8 cellular contexts compared by ENCODE assay signal in genomic region chr10:98414932-98415709, GRCh38. TPM values are rescaled to one million over a fixed set of nuclear protein-coding genes. Genes with fewer than 3 reads are reported as not detected.
DNase-seq lines count a peak whose midpoint lies in the region; ATAC-seq, FAIRE-seq and TF ChIP-seq lines count a peak whose summit lies in the region.

TSS of gene PYROXD2 (minus strand) at chr10:98415182. CDS start at chr10:98415135, 47 bp downstream.

- no peaks in the 10 kb centered on the region for H3K9me3 ChIP-seq in kidney (ENCODE audit: control insufficient read depth in 1 of 2, low read length in 2 of 2)
- no peaks in the 10 kb centered on the region for H3K9me3 ChIP-seq in smooth muscle cell (replicated peaks; ENCODE audit: low read depth)
- H3K9me3 ChIP-seq in OCI-LY7 (ENCODE audit: low read length) = no peaks in the 10 kb centered on the region

- WGBS in smooth muscle cell (ENCODE audit: low lambda C conversion rate) = 36% methylated on average over 24 of the region's 24 CpGs

- H3K4me2 ChIP-seq in smooth muscle cell (peak within 1 kb of the TSS; percentile 89), OCI-LY7 (ENCODE audit: low read length) (no peak within 1 kb of the TSS)

- H3K4me3 ChIP-seq in AG09309 (ENCODE audit: control insufficient read depth, low read depth, low read length) = peak within 1 kb of the TSS; percentile 71
- H3K4me3 ChIP-seq in kidney (ENCODE audit: low read length in 2 of 2) = peak within 1 kb of the TSS; percentile 63 to 68
- H3K4me3 ChIP-seq in smooth muscle cell = peak within 1 kb of the TSS; percentile 61
- no peak within 1 kb of the TSS for H3K4me3 ChIP-seq in OCI-LY7 (ENCODE audit: low read depth, low read length, poor library complexity, severe bottlenecking)

- no peaks in the 10 kb centered on the region for H3F3A ChIP-seq in smooth muscle cell (ENCODE audit: low read depth)

- H3K4me3 Mint-ChIP-seq in dendritic cell treated with granulocyte-macrophage colony-stimulating factor and Interleukin-4, amounts not matched to agents 40 ng/mL and 50 ng/mL, for 4 days = peak within 1 kb of the TSS; percentile 92

- H3K27me3 ChIP-seq in smooth muscle cell (ENCODE audit: low read depth) = no peaks in the 10 kb centered on the region

- H3K9ac ChIP-seq in kidney (ENCODE audit: low read length in 2 of 2) = peak within 1 kb of the TSS; percentile 8 to 59
- H3K9ac ChIP-seq in smooth muscle cell (ENCODE audit: low read depth) = peak within 1 kb of the TSS; percentile 26

- peak; percentile 36 for ATAC-seq in GM21360 (IDR thresholded peaks at IDR 0.05; ENCODE audit: unreplicated experiment)

- H3K27me3 Mint-ChIP-seq in dendritic cell treated with granulocyte-macrophage colony-stimulating factor and Interleukin-4, amounts not matched to agents 40 ng/mL and 50 ng/mL, for 4 days = no peaks in the 10 kb centered on the region

- H3K36me3 Mint-ChIP-seq in dendritic cell treated with granulocyte-macrophage colony-stimulating factor and Interleukin-4, amounts not matched to agents 40 ng/mL and 50 ng/mL, for 4 days (ENCODE audit: low read depth) = peaks cover 66% of the 10 kb centered on the region

- no peaks in the 10 kb centered on the region for H4K20me1 ChIP-seq in smooth muscle cell (ENCODE audit: low read depth)
- no peaks in the 10 kb centered on the region for H4K20me1 ChIP-seq in OCI-LY7 (ENCODE audit: insufficient read depth, low read length)

- POLR2A ChIA-PET in OCI-LY7 (lab: Charles Lee) = interaction anchor here (0.6 kb wide), 1 partner anchor 281 kb away, joined by 3 read pairs; the partner anchor contains the start of gene R3HCC1L

- H3K4me1 Mint-ChIP-seq in dendritic cell treated with granulocyte-macrophage colony-stimulating factor and Interleukin-4, amounts not matched to agents 40 ng/mL and 50 ng/mL, for 4 days (ENCODE audit: low read depth) = peaks cover 47% of the 10 kb centered on the region

- H3K36me3 ChIP-seq in kidney (ENCODE audit: control insufficient read depth in 1 of 2, insufficient read depth in 2 of 2, low read length in 2 of 2) (peaks cover 3 to 9% of the 10 kb centered on the region in 2 donors), smooth muscle cell (ENCODE audit: low read depth) (no peaks in the 10 kb centered on the region), OCI-LY7 (ENCODE audit: insufficient read depth, low read length) (0 out of 2 replicates have a peak, but pooled peaks cover 3% of the 10 kb centered on the region)

- no peaks in the 10 kb centered on the region for H3K9me3 Mint-ChIP-seq in dendritic cell treated with granulocyte-macrophage colony-stimulating factor and Interleukin-4, amounts not matched to agents 40 ng/mL and 50 ng/mL, for 4 days

- intact Hi-C loops in dendritic cell treated with granulocyte-macrophage colony-stimulating factor and Interleukin-4, amounts not matched to agents 40 ng/mL and 50 ng/mL, for 4 days (cut with micrococcal nuclease) = no loop called here
- intact Hi-C loops in kidney (cut with DNase I) = no loop called here
- intact Hi-C loops in OCI-LY7 (cut with micrococcal nuclease; ENCODE audit: unreplicated experiment) = no loop called here

- FAIRE-seq in kidney (lab: Jason Lieb, UNC) = peak; percentile 82

- TF ChIP-seq CTCF in AG09309 (IDR thresholded peaks at IDR 0.05; ENCODE audit: control insufficient read depth, insufficient read depth, low read depth, low read length, missing control alignments) = no peak
- no peak for TF ChIP-seq CTCF in kidney (IDR thresholded peaks at IDR 0.05; ENCODE audit: borderline replicate concordance, extremely low read depth, insufficient read depth)
- TF ChIP-seq CTCF in smooth muscle cell (IDR thresholded peaks at IDR 0.05; ENCODE audit: borderline replicate concordance, insufficient read depth, poor library complexity, severe bottlenecking) = no peak
- no peak for TF ChIP-seq CTCF in OCI-LY7 (conservative IDR thresholded peaks at IDR 0.05; ENCODE audit: low read length)

- H2AFZ ChIP-seq in smooth muscle cell (ENCODE audit: low read depth) (peak within 1 kb of the TSS; percentile 93), OCI-LY7 (ENCODE audit: low read length) (no peak within 1 kb of the TSS)

- no TSS peak for BruUV-seq in OCI-LY7 (replicated peaks; lab: Mats Ljungman, UMichigan)

- H3K4me1 ChIP-seq in kidney (ENCODE audit: control insufficient read depth in 1 of 2, insufficient read depth in 1 of 2, low read depth in 1 of 2, low read length in 2 of 2) (peaks cover 11 to 16% of the 10 kb centered on the region in 2 donors), smooth muscle cell (ENCODE audit: low read depth) (peaks cover 9% of the 10 kb centered on the region), OCI-LY7 (ENCODE audit: insufficient read depth, low read length, poor library complexity, severe bottlenecking) (no peaks in the 10 kb centered on the region)

- no peaks in the 10 kb centered on the region for H3K9me2 ChIP-seq in OCI-LY7 (ENCODE audit: insufficient read depth, low read length)

- peak within 1 kb of the TSS; percentile 86 for H3K27ac Mint-ChIP-seq in dendritic cell treated with granulocyte-macrophage colony-stimulating factor and Interleukin-4, amounts not matched to agents 40 ng/mL and 50 ng/mL, for 4 days

- no peaks in the 10 kb centered on the region for H3K79me2 ChIP-seq in smooth muscle cell (ENCODE audit: low read depth)
- H3K79me2 ChIP-seq in OCI-LY7 (ENCODE audit: insufficient read depth, low read depth, low read length) = no peaks in the 10 kb centered on the region

- CTCF ChIA-PET in OCI-LY7 (lab: Charles Lee; ENCODE audit: unreplicated experiment) = no interaction called here

- H3K27ac ChIP-seq in kidney (ENCODE audit: low read depth in 2 of 2, low read length in 2 of 2) (peak within 1 kb of the TSS in 1 of 2 donors; percentile 74), smooth muscle cell (ENCODE audit: low read depth) (peak within 1 kb of the TSS; percentile 13), OCI-LY7 (ENCODE audit: low read depth, low read length, poor library complexity, severe bottlenecking) (no peak within 1 kb of the TSS)

- DNase-seq in AG09309 (ENCODE audit: low read depth) (peak; percentile 78), NCI-H1417 treated with DMSO at 0.1 percent for 48 hours (lab: John Stamatoyannopoulos, UW) (peak; percentile 21), kidney (peak; percentile 98), smooth muscle cell (lab: John Stamatoyannopoulos, UW; ENCODE audit: unreplicated experiment) (peak; percentile 57), OCI-LY7 (ENCODE audit: low spot score) (no peak)
- peak; percentile 40 for DNase-seq in activated CD4-positive, CD25-positive, alpha-beta regulatory T cell treated with anti-CD3 and anti-CD28 coated beads, Interleukin-2, amount 50 U/mL, for 72 hours

RNA-seq across cellular contexts. Expression of gene PYROXD2, which starts in this region (rescaled TPM):
- total RNA-seq in kidney (14.1 TPM), smooth muscle cell (3.6 and 51.9 TPM in 2 replicates), OCI-LY7 (2022) (4.0 and 4.3 TPM in 2 replicates)
- polyA plus RNA-seq in kidney (ENCODE audit: insufficient read depth, low read depth, low replicate concordance) (7.8 TPM), smooth muscle cell (6.1 and 7.9 TPM in 2 replicates)
- 0.41 and 0.51 TPM in 2 replicates for total RNA-seq in OCI-LY7 (2014; rRNA removed; shearing (Covaris generic))
